Comparison of ENCODE assay signal across 1 cellular context in genomic region chr4:128347175-128347868, GRCh38.
TF ChIP-seq lines count a peak whose summit lies in the region.

No MANE protein-coding gene starts in this region.

TF ChIP-seq in A549, 52 proteins besides CTCF, POLR2A, EP300 and RAD21 (continued from another document):
- no peak for TF ChIP-seq RARB (CRISPR knock-in tag; IDR thresholded peaks at IDR 0.05)
- no peak for TF ChIP-seq HOXB5 (CRISPR knock-in tag; IDR thresholded peaks at IDR 0.05)
- TF ChIP-seq MYC (IDR thresholded peaks at IDR 0.05; ENCODE audit: borderline replicate concordance, low read length): no peak
